10 cellular contexts compared by ENCODE assay signal in genomic region chr1:109927908-109928307, GRCh38. TPM values are rescaled to one million over a fixed set of nuclear protein-coding genes. Genes with fewer than 3 reads are reported as not detected.
DNase-seq lines count a peak whose midpoint lies in the region; ATAC-seq and TF ChIP-seq lines count a peak whose summit lies in the region.
"Had no signal": no experiment of that assay in that cellular context is flagged by ENCODE, and none has a peak within 500 bp of the region (broad histone marks: within the 10 kb centered on the region; RNA-seq: fewer than 3 reads in every experiment).

No MANE protein-coding gene starts in this region.

- no peaks in the 10 kb centered on the region for H3K36me3 ChIP-seq in H7 (replicated peaks; ENCODE audit: control insufficient read depth, insufficient read depth, low read length)

- DNase-seq in H7 (peak; percentile 19), coronary artery (ENCODE audit: low spot score) (peak; percentile 94), left kidney (ENCODE audit: low read depth, low spot score) (peak; percentile 39), SHP77 (lab: John Stamatoyannopoulos, UW) (no peak)
- DNase-seq: DMS153, NCI-H1092 had no signal

- TF ChIP-seq CTCF in coronary artery (IDR thresholded peaks at IDR 0.05), result no peak

- no peaks in the 10 kb centered on the region for H3K27me3 ChIP-seq in H7 (ENCODE audit: control insufficient read depth, insufficient read depth, low read length)

- H3K27ac ChIP-seq in coronary artery, result peak overlapping the region; percentile 56 to 93
- peak overlapping the region in 18 of 21 experiments; percentile 18 to 87 (median 66) for H3K27ac ChIP-seq in skin epidermis

- H3K4me3 ChIP-seq in H7 (ENCODE audit: insufficient read depth, low read depth, low read length) (no peak overlapping the region), coronary artery (peak overlapping the region; percentile 23), skin epidermis (no peak overlapping the region)

- ATAC-seq in HG02571 (IDR thresholded peaks at IDR 0.05; ENCODE audit: unreplicated experiment) (no peak), HG02981 (IDR thresholded peaks at IDR 0.05; ENCODE audit: unreplicated experiment) (no peak), HG03045 (IDR thresholded peaks at IDR 0.05; ENCODE audit: unreplicated experiment) (no peak)

RNA-seq across cellular contexts. Expression of gene CSF1, which starts 17.3 kb away (rescaled TPM):
- 5.5 and 6.9 TPM in 2 replicates for total RNA-seq in H7 (2014; rRNA removed; shearing (Covaris generic))

RNA-seq across cellular contexts. Expression of gene AHCYL1, which starts 56.7 kb away (rescaled TPM):
- 49.1 and 54.3 TPM in 2 replicates for total RNA-seq in H7 (2014; rRNA removed; shearing (Covaris generic))

Comparison
In these comparisons a context has a peak if more than half of its experiments do, and no peak if none do; other contexts are left out.
1. DNase-seq: peak in H7 (single experiment), coronary artery (single experiment) and left kidney (single experiment); none in SHP77 (0 of 2).